ENCODE assay signal across 1 cellular context in genomic region chr19:11281336-11282049, GRCh38.
TF ChIP-seq lines count a peak whose summit lies in the region.

No MANE protein-coding gene starts in this region.

TF ChIP-seq in HEK293, 187 proteins besides CTCF, POLR2A, EP300 and RAD21 (continued from another document):
- TF ChIP-seq ZBTB6 (tag by site-specific recombination; IDR thresholded peaks at IDR 0.05): no peak
- TF ChIP-seq ZNF362 (tag by site-specific recombination; IDR thresholded peaks at IDR 0.05): no peak
- TF ChIP-seq PRDM10 (tag by site-specific recombination; IDR thresholded peaks at IDR 0.05): 0 out of 2 replicates have a peak, but pooled peaks have one; percentile 26
- TF ChIP-seq ZNF132 (tag by site-specific recombination; IDR thresholded peaks at IDR 0.05; ENCODE audit: borderline replicate concordance): no peak
TF ChIP-seq in HEK293: peak in this region for 2.
